1 cellular context compared by ENCODE assay signal in the genomic region with DNA sequence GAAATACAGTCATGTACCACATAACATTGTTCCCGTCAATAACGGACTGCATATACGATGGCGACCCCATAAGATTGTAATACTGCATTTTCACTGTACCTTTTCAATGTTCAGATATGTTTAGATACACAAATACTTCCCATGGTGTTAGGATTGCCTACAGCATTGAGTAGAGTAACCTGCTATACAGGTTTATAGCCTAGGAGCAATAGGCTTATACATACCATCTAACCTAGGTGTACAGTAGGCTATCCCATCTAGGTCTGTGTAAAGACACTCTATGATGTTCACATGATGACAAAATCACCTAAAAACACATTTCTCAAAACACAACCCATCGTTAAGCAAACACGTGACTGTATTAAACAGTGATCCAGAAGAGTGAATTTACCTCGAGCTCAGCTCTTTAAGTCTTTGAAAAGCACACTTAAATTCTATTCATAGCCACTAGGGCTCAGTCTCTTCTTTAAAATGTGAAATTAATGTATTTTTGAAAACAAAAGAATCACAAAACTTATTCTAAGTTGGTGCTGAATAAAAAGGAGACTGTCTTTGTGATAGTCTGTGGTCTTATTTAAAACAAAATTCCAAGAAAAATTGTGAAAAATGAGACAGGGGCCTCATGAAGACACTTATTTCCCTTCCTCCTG.
TF ChIP-seq lines count a peak whose summit lies in the region.

No MANE protein-coding gene starts in this region.

TF ChIP-seq in HCT116, 20 proteins besides CTCF, POLR2A, EP300 and RAD21 (continued from another document):
- TF ChIP-seq REST (IDR thresholded peaks at IDR 0.05; ENCODE audit: low read depth) = no peak
- TF ChIP-seq ZFX (IDR thresholded peaks at IDR 0.05) = no peak
- TF ChIP-seq POLR2AphosphoS5 (IDR thresholded peaks at IDR 0.05; ENCODE audit: low read depth, low read length) = no peak
- TF ChIP-seq EZH2phosphoT487 (IDR thresholded peaks at IDR 0.05; ENCODE audit: borderline replicate concordance) = no peak
- TF ChIP-seq ELF1 (IDR thresholded peaks at IDR 0.05; ENCODE audit: borderline replicate concordance, low read depth) = no peak
- TF ChIP-seq ZNF274 (IDR thresholded peaks at IDR 0.05; ENCODE audit: low read depth, low read length) = no peak
